In genomic region chr20:52429029-52429428, GRCh38 we compare ENCODE assay signal across 8 cellular contexts.
"Had no signal": no experiment of that assay in that cellular context is flagged by ENCODE, and none has a peak within 500 bp of the region (broad histone marks: within the 10 kb centered on the region; RNA-seq: fewer than 3 reads in every experiment).

No MANE protein-coding gene starts in this region.

- ATAC-seq: GM12878 had no signal

- DNase-seq: GDM1, GF-D8 had no signal

- H3K4me3 ChIP-seq: GM12878 had no signal

- FAIRE-seq: G401.6, GM12878, GM12891, GM12892, GM18507, GM19239 had no signal
